Comparison of ENCODE assay signal across 9 cellular contexts in genomic region chr20:37914672-37915433, GRCh38. TPM values are rescaled to one million over a fixed set of nuclear protein-coding genes. Genes with fewer than 3 reads are reported as not detected.
DNase-seq lines count a peak whose midpoint lies in the region; ATAC-seq and TF ChIP-seq lines count a peak whose summit lies in the region.
"Had no signal": no experiment of that assay in that cellular context is flagged by ENCODE, and none has a peak within 500 bp of the region (broad histone marks: within the 10 kb centered on the region; RNA-seq: fewer than 3 reads in every experiment).

No MANE protein-coding gene starts in this region.

- H3K27me3 ChIP-seq in GM23248 (replicated peaks; ENCODE audit: insufficient read depth), result peaks cover 28% of the 10 kb centered on the region
- H3K27me3 ChIP-seq in SK-N-SH (ENCODE audit: insufficient read depth), result peaks cover 8% of the 10 kb centered on the region; the same call in 1 of the 2 replicates
- H3K27me3 ChIP-seq in fibroblast of lung (ENCODE audit: control insufficient read depth, insufficient read depth, low read length), result peaks cover 73% of the 10 kb centered on the region

- H2AFZ ChIP-seq in GM23248 (peak overlapping the region; percentile 56), SK-N-SH (ENCODE audit: low read depth) (no peak overlapping the region), fibroblast of lung (ENCODE audit: low read length) (no peak overlapping the region)

- no peak; a peak in 1 of 4 replicates for TF ChIP-seq EP300 in SK-N-SH (IDR thresholded peaks at IDR 0.05; ENCODE audit: borderline replicate concordance in 1 of 2, low read depth in 1 of 2, low read length in 1 of 2)

- H3K27me3 Mint-ChIP-seq in progenitor cell of endocrine pancreas, result peaks cover 53% of the 10 kb centered on the region

- no peak; the same call in 1 of the 2 replicates for TF ChIP-seq RAD21 in SK-N-SH (IDR thresholded peaks at IDR 0.05; ENCODE audit: low read length)

- H4K20me1 ChIP-seq in GM23248 (ENCODE audit: insufficient read depth), result no peaks in the 10 kb centered on the region
- no peaks in the 10 kb centered on the region for H4K20me1 ChIP-seq in SK-N-SH (ENCODE audit: insufficient read depth)
- H4K20me1 ChIP-seq in fibroblast of lung (ENCODE audit: control insufficient read depth, extremely low read depth, insufficient read depth, low read length), result no peaks in the 10 kb centered on the region

- H3F3A ChIP-seq in GM23248 (ENCODE audit: insufficient read depth) (no peaks in the 10 kb centered on the region), SK-N-SH (replicated peaks; ENCODE audit: insufficient read depth) (no peaks in the 10 kb centered on the region)

- DNase-seq in GM23248, result no peak
- peak; percentile 82 for DNase-seq in SK-N-SH
- DNase-seq in fibroblast of lung (ENCODE audit: low read depth in 2 of 2), result no peak
- peak; percentile 32 for DNase-seq in progenitor cell of endocrine pancreas (ENCODE audit: low spot score, unreplicated experiment)
- no peak for DNase-seq in AML-193 (lab: John Stamatoyannopoulos, UW)
- DNase-seq in H4 (ENCODE audit: low spot score), result no peak
- DNase-seq in AG20443 (ENCODE audit: low spot score), result no peak

- no peaks in the 10 kb centered on the region for H3K36me3 Mint-ChIP-seq in progenitor cell of endocrine pancreas (ENCODE audit: insufficient read depth)

- CTCF ChIA-PET in SK-N-SH (lab: Yijun Ruan, JAX), result interaction anchor here (0.7 to 2.5 kb wide), 9 partner anchors 12 to 351 kb away, joined by 3 to 12 read pairs (median 4); partner anchors contain the start of gene VSTM2L

- H3K27ac ChIP-seq in GM23248 (no peak overlapping the region), SK-N-SH (ENCODE audit: low read depth in 2 of 2, low read length in 1 of 2) (peak overlapping the region in 1 of 2 experiments; percentile 8; a peak in 2 of 4 replicates), fibroblast of lung (ENCODE audit: insufficient read depth, low read length) (no peak overlapping the region)

- H3K4me2 ChIP-seq in GM23248 (ENCODE audit: unreplicated experiment) (peak overlapping the region; percentile 4), SK-N-SH (no peak overlapping the region), fibroblast of lung (ENCODE audit: extremely low read depth, insufficient read depth, low read length) (peak overlapping the region; percentile 64)

- peaks cover 6% of the 10 kb centered on the region; the same call in 1 of the 2 replicates for H3K4me1 ChIP-seq in GM23248 (ENCODE audit: insufficient read depth)
- H3K4me1 ChIP-seq in SK-N-SH (ENCODE audit: control insufficient read depth in 1 of 2, insufficient read depth in 2 of 2, low read depth in 1 of 2, low read length in 1 of 2), result peaks cover 14 to 43% of the 10 kb centered on the region in 2 experiments; a peak in 2 of 4 replicates
- no peaks in the 10 kb centered on the region for H3K4me1 ChIP-seq in fibroblast of lung (ENCODE audit: control insufficient read depth, extremely low read depth, insufficient read depth, low read length)

- no peak for ATAC-seq in HG03175 (IDR thresholded peaks at IDR 0.05; ENCODE audit: unreplicated experiment)

- TF ChIP-seq CTCF in SK-N-SH (IDR thresholded peaks at IDR 0.05) (no peak), fibroblast of lung (conservative IDR thresholded peaks at IDR 0.05 in 1 of 2, IDR thresholded peaks at IDR 0.05 in 1 of 2; ENCODE audit: low read depth in 1 of 2, low read length in 2 of 2) (no peak), progenitor cell of endocrine pancreas (IDR thresholded peaks at IDR 0.05; ENCODE audit: unreplicated experiment) (no peak)

- WGBS in GM23248 (ENCODE audit: low coverage in 1 of 2, low lambda C conversion rate in 2 of 2, missing lambda C conversion rate in 2 of 2), 2 experiments, result 15% methylated on average over 33 to 34 of the region's 34 CpGs
- 42% methylated on average over 29 of the region's 34 CpGs for WGBS in SK-N-SH (ENCODE audit: low lambda C conversion rate)

- peaks cover 6% of the 10 kb centered on the region for H3K4me1 Mint-ChIP-seq in progenitor cell of endocrine pancreas (ENCODE audit: low read depth)

- H3K9ac ChIP-seq in GM23248, result no peak overlapping the region
- no peak overlapping the region for H3K9ac ChIP-seq in SK-N-SH
- no peak overlapping the region for H3K9ac ChIP-seq in fibroblast of lung (ENCODE audit: insufficient read depth, low read length)

- in situ Hi-C loops in GM23248 (cut with MboI), result no loop called here

- no peaks in the 10 kb centered on the region for H3K9me3 ChIP-seq in GM23248 (ENCODE audit: low read depth)
- H3K9me3 ChIP-seq in SK-N-SH, result no peaks in the 10 kb centered on the region
- H3K9me3 ChIP-seq in fibroblast of lung (ENCODE audit: control insufficient read depth, insufficient read depth, low read depth, low read length), result no peaks in the 10 kb centered on the region

- H3K9me2 ChIP-seq in GM23248 (ENCODE audit: insufficient read depth), result no peaks in the 10 kb centered on the region
- H3K9me2 ChIP-seq in SK-N-SH, result no peaks in the 10 kb centered on the region

- H3K4me3 ChIP-seq in GM23248 (no peak overlapping the region), SK-N-SH (ENCODE audit: low read depth in 2 of 2, low read length in 1 of 2) (no peak overlapping the region), fibroblast of lung (replicated peaks in 1 of 4; ENCODE audit: control extremely low read depth in 1 of 4, insufficient read depth in 1 of 4, low read depth in 3 of 4, low read length in 4 of 4) (no peak overlapping the region)

- H3K36me3 ChIP-seq in GM23248 (ENCODE audit: low read depth), result no peaks in the 10 kb centered on the region
- H3K36me3 ChIP-seq in SK-N-SH (replicated peaks in 1 of 2; ENCODE audit: control insufficient read depth in 1 of 2, insufficient read depth in 2 of 2, low read length in 1 of 2), result no peaks in the 10 kb centered on the region
- H3K36me3 ChIP-seq in fibroblast of lung (ENCODE audit: control insufficient read depth, insufficient read depth, low read length), result no peaks in the 10 kb centered on the region

- peak overlapping the region; percentile 73 for H3K4me3 Mint-ChIP-seq in progenitor cell of endocrine pancreas (ENCODE audit: low read depth)

- H3K79me2 ChIP-seq in GM23248 (ENCODE audit: insufficient read depth), result no peaks in the 10 kb centered on the region
- H3K79me2 ChIP-seq in SK-N-SH (ENCODE audit: insufficient read depth), result no peaks in the 10 kb centered on the region
- H3K79me2 ChIP-seq in fibroblast of lung (ENCODE audit: control insufficient read depth, insufficient read depth, low read length), result no peaks in the 10 kb centered on the region

- no peaks in the 10 kb centered on the region for H3K9me3 Mint-ChIP-seq in progenitor cell of endocrine pancreas (ENCODE audit: low read depth)

- peak overlapping the region; percentile 94 for H3K27ac Mint-ChIP-seq in progenitor cell of endocrine pancreas

- POLR2A ChIA-PET in SK-N-SH (lab: Yijun Ruan, JAX), result interaction anchor here (0.7 to 1.3 kb wide), 3 partner anchors 72 to 79 kb away, joined by 3 to 12 read pairs (median 4); no protein-coding TSS in a partner anchor

TF ChIP-seq in SK-N-SH, 30 proteins besides CTCF, POLR2A, EP300 and RAD21 (continues in another document):
- TF ChIP-seq CHD2 (IDR thresholded peaks at IDR 0.05; ENCODE audit: low read length, partially characterized antibody) (no peak), USF1 (IDR thresholded peaks at IDR 0.05; ENCODE audit: borderline replicate concordance, low read depth) (no peak), NRF1 (IDR thresholded peaks at IDR 0.05; ENCODE audit: low read depth, low read length) (no peak), ELF1 (IDR thresholded peaks at IDR 0.05) (no peak), MAX (IDR thresholded peaks at IDR 0.05; ENCODE audit: low read depth) (no peak), MEF2A (IDR thresholded peaks at IDR 0.05; ENCODE audit: borderline replicate concordance, low read depth) (no peak), GABPA (IDR thresholded peaks at IDR 0.05; ENCODE audit: low read depth) (no peak), SMC3 (IDR thresholded peaks at IDR 0.05; ENCODE audit: low read depth, low read length) (no peak), YY1 (IDR thresholded peaks at IDR 0.05; ENCODE audit: low read depth) (no peak), TCF12 (IDR thresholded peaks at IDR 0.05) (no peak), POLR2AphosphoS5 (IDR thresholded peaks at IDR 0.05; ENCODE audit: low read depth, low read length) (no peak), RCOR1 (IDR thresholded peaks at IDR 0.05; ENCODE audit: low read length) (no peak), ZBTB33 (IDR thresholded peaks at IDR 0.05; ENCODE audit: borderline replicate concordance, low read depth) (no peak)

RNA-seq across cellular contexts. Expression of gene VSTM2L, which starts 11.9 kb away (rescaled TPM):
- total RNA-seq in GM23248 (2014; rRNA removed; shearing (Covaris generic)), result 6.2 and 9.2 TPM in 2 replicates
- 4.1 and 5.1 TPM in 2 replicates for polyA plus RNA-seq in GM23248 (2016; fragmentation: Nextera tagmentation; extraction: Ambion mirVana)
- polyA plus RNA-seq in SK-N-SH (2012; rRNA removed), result 4.8 and 5.1 TPM in 2 replicates
- 3.4 and 5.6 TPM in 2 replicates for polyA plus RNA-seq in SK-N-SH (2012; cell fraction: cytosol; rRNA removed)
- polyA plus RNA-seq in SK-N-SH (2012; cell fraction: nucleus; rRNA removed), result 3.8 and 5.2 TPM in 2 replicates
- 1.5 and 1.7 TPM in 2 replicates for total RNA-seq in fibroblast of lung
- polyA plus RNA-seq in fibroblast of lung, result 0.45 and 0.66 TPM in 2 replicates
- polyA plus RNA-seq in fibroblast of lung (2012), result 0.84 and 1.5 TPM in 2 replicates
- 0.31 and 0.41 TPM in 2 replicates for polyA minus RNA-seq in fibroblast of lung (ENCODE audit: low replicate concordance)
- total RNA-seq in progenitor cell of endocrine pancreas, result 5.0 and 6.2 TPM in 2 replicates
- 1.2 and 1.6 TPM in 2 replicates for total RNA-seq in H4 (2014; rRNA removed; shearing (Covaris generic))
- total RNA-seq: mononuclear cell had no signal

Comparison
In these comparisons a context has a peak if more than half of its experiments do, and no peak if none do; other contexts are left out.
1. DNase-seq: peak in SK-N-SH (single experiment) and progenitor cell of endocrine pancreas (single experiment); none in GM23248 (single experiment), fibroblast of lung (0 of 2), AML-193 (0 of 2), H4 (single experiment) and AG20443 (single experiment).